In the genomic region with DNA sequence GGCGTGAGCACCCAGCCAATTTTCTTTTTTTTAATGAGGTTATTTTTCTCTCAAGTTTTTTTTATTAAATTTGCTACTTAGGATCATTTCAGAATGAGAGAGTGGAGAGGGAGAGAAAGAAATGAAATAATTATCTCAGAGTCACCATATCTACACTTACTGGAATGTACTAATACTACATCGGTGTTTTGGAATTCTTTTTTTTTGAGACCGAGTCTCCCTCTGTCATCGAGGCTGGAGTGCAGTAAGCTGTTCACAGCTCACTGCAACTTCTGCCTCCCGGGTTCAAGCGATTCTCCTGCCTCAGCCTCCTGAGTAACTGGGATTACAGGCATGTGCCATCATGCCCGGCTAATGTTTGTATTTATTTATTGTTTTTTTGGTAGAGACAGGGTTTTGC, we compare ENCODE assay signal across 38 cellular contexts.
"Had no signal": no experiment of that assay in that cellular context is flagged by ENCODE, and none has a peak within 500 bp of the region (broad histone marks: within the 10 kb centered on the region; RNA-seq: fewer than 3 reads in every experiment).

No MANE protein-coding gene starts in this region.

- H3K9me3 ChIP-seq: adrenal gland, ascending aorta, body of pancreas, breast epithelium had no signal

- H3K4me1 Mint-ChIP-seq: activated naive CD4-positive, alpha-beta T cell treated with anti-CD3 and anti-CD28 coated beads, Interleukin-2, amount 10 ng/mL, durations not matched to agents 7 days and 5 days; activated naive CD4-positive, alpha-beta T cell treated with anti-CD3 and anti-CD28 coated beads, Interleukin-2, amount 50 U/mL, for 24 hours; activated naive CD8-positive, alpha-beta T cell treated with anti-CD3 and anti-CD28 coated beads, Interleukin-2, amount 10 ng/mL, durations not matched to agents 7 days and 5 days; activated naive CD8-positive, alpha-beta T cell treated with anti-CD3 and anti-CD28 coated beads, Interleukin-2, amount 50 U/mL, for 24 hours; activated T-helper 17 cell treated with anti-CD3 and anti-CD28 coated beads, Interleukin-2, amount 50 U/mL, for 72 hours; central memory CD8-positive, alpha-beta T cell had no signal

- H3K9me3 Mint-ChIP-seq: activated naive CD4-positive, alpha-beta T cell treated with anti-CD3 and anti-CD28 coated beads, Interleukin-2, amount 50 U/mL, for 72 hours; activated naive CD8-positive, alpha-beta T cell treated with anti-CD3 and anti-CD28 coated beads, Interleukin-2, amount 10 ng/mL, durations not matched to agents 7 days and 5 days; activated T-cell treated with anti-CD3 and anti-CD28 coated beads, Interleukin-2, amount 50 U/mL, for 4 hours; activated T-cell treated with anti-CD3 and anti-CD28 coated beads, Interleukin-2, amount 50 U/mL, for 72 hours; activated T-helper 1 cell treated with anti-CD3 and anti-CD28 coated beads, Interleukin-12 subunit alpha, Interleukin-12 subunit beta, Interleukin-2, Interleukin-4 antibody, amounts not matched to agents 30 ng/mL and 10 ng/mL and 1 ng/mL, durations not matched to agents 14 hours and 24 hours and 36 hours; activated T-helper 17 cell treated with anti-CD3 and anti-CD28 coated beads, Interleukin-2, amount 50 U/mL, for 72 hours; activated T-helper 2 cell treated with anti-CD3 and anti-CD28 coated beads, Interferon-gamma antibody, Interleukin-2, Interleukin-4, amounts not matched to agents 10 μg/mL and 5 μg/mL and 100 μg/mL, durations not matched to agents 14 hours and 24 hours and 36 hours; central memory CD8-positive, alpha-beta T cell had no signal

- DNase-seq: activated effector memory CD4-positive, alpha-beta T cell treated with anti-CD3 and anti-CD28 coated beads, Interleukin-2, amount 50 U/mL, for 16 hours; activated effector memory CD4-positive, alpha-beta T cell treated with Interleukin-2 at 50 U/mL for 16 hours; activated gamma-delta T cell; activated gamma-delta T cell treated with Interleukin-2 at 50 U/mL for 16 hours; activated naive CD4-positive, alpha-beta T cell; activated naive CD4-positive, alpha-beta T cell treated with anti-CD3 and anti-CD28 coated beads for 36 hours; activated naive CD4-positive, alpha-beta T cell treated with anti-CD3 and anti-CD28 coated beads, Interleukin-2, amount 10 ng/mL, durations not matched to agents 7 days and 5 days; activated naive CD4-positive, alpha-beta T cell treated with anti-CD3 and anti-CD28 coated beads, Interleukin-2, amount 50 U/mL, for 16 hours; activated naive CD4-positive, alpha-beta T cell treated with Interleukin-2 at 50 U/mL for 16 hours; activated naive CD8-positive, alpha-beta T cell treated with anti-CD3 and anti-CD28 coated beads for 36 hours; activated naive CD8-positive, alpha-beta T cell treated with anti-CD3 and anti-CD28 coated beads, Interleukin-2, amount 10 ng/mL, durations not matched to agents 7 days and 5 days; activated naive CD8-positive, alpha-beta T cell treated with anti-CD3 and anti-CD28 coated beads, Interleukin-2, amount 50 U/mL, for 24 hours; activated T-cell treated with anti-CD3 and anti-CD28 coated beads, Interleukin-2, amount 50 U/mL, for 1 hour; activated T-cell treated with anti-CD3 and anti-CD28 coated beads, Interleukin-2, amount 50 U/mL, for 24 hours; activated T-cell treated with anti-CD3 and anti-CD28 coated beads, Interleukin-2, amount 50 U/mL, for 4 hours; activated T-cell treated with anti-CD3 and anti-CD28 coated beads, Interleukin-2, amount 50 U/mL, for 48 hours; activated T-cell treated with anti-CD3 and anti-CD28 coated beads, Interleukin-2, amount 50 U/mL, for 72 hours; adrenal gland; amniotic stem cell; amygdala; anterior cingulate cortex; aorta; body of pancreas; brain microvascular endothelial cell; caudate nucleus; central memory CD4-positive, alpha-beta T cell; cerebellar nuclear complex had no signal

- H3K27me3 ChIP-seq: adrenal gland, ascending aorta, body of pancreas, brain microvascular endothelial cell, breast epithelium, cardiac muscle cell had no signal

- H3K4me3 Mint-ChIP-seq: activated naive CD4-positive, alpha-beta T cell treated with anti-CD3 and anti-CD28 coated beads for 36 hours; activated naive CD4-positive, alpha-beta T cell treated with anti-CD3 and anti-CD28 coated beads, Interleukin-2, amount 10 ng/mL, durations not matched to agents 7 days and 5 days; activated naive CD4-positive, alpha-beta T cell treated with anti-CD3 and anti-CD28 coated beads, Interleukin-2, amount 50 U/mL, for 24 hours; activated naive CD8-positive, alpha-beta T cell; activated naive CD8-positive, alpha-beta T cell treated with anti-CD3 and anti-CD28 coated beads for 36 hours; activated naive CD8-positive, alpha-beta T cell treated with anti-CD3 and anti-CD28 coated beads, Interleukin-2, amount 10 ng/mL, durations not matched to agents 7 days and 5 days; activated naive CD8-positive, alpha-beta T cell treated with anti-CD3 and anti-CD28 coated beads, Interleukin-2, amount 50 U/mL, for 24 hours; activated T-cell treated with anti-CD3 and anti-CD28 coated beads, Interleukin-2, amount 50 U/mL, for 24 hours; activated T-cell treated with anti-CD3 and anti-CD28 coated beads, Interleukin-2, amount 50 U/mL, for 4 hours; activated T-cell treated with anti-CD3 and anti-CD28 coated beads, Interleukin-2, amount 50 U/mL, for 72 hours; activated T-helper 1 cell treated with anti-CD3 and anti-CD28 coated beads, Interleukin-12 subunit alpha, Interleukin-12 subunit beta, Interleukin-2, Interleukin-4 antibody, amounts not matched to agents 30 ng/mL and 10 ng/mL and 1 ng/mL, durations not matched to agents 14 hours and 24 hours and 36 hours; activated T-helper 17 cell treated with anti-CD3 and anti-CD28 coated beads, Interleukin-2, amount 50 U/mL, for 72 hours; brain; central memory CD8-positive, alpha-beta T cell had no signal

- H3K4me1 ChIP-seq: adrenal gland, body of pancreas, breast epithelium had no signal

- H3K4me3 ChIP-seq: adrenal gland, ascending aorta, body of pancreas, breast epithelium, cardiac muscle cell had no signal

- H3K36me3 Mint-ChIP-seq: activated naive CD4-positive, alpha-beta T cell treated with anti-CD3 and anti-CD28 coated beads, Interleukin-2, amount 10 ng/mL, durations not matched to agents 7 days and 5 days; activated naive CD8-positive, alpha-beta T cell had no signal

- H3K27ac ChIP-seq: adrenal gland, ascending aorta, body of pancreas, brain microvascular endothelial cell, breast epithelium, cardiac muscle cell had no signal

- H3K36me3 ChIP-seq: adrenal gland, ascending aorta, brain microvascular endothelial cell, breast epithelium, cardiac muscle cell had no signal

- H3K27ac Mint-ChIP-seq: activated naive CD4-positive, alpha-beta T cell treated with anti-CD3 and anti-CD28 coated beads for 36 hours; activated naive CD4-positive, alpha-beta T cell treated with anti-CD3 and anti-CD28 coated beads, Interleukin-2, amount 10 ng/mL, durations not matched to agents 7 days and 5 days; activated naive CD4-positive, alpha-beta T cell treated with anti-CD3 and anti-CD28 coated beads, Interleukin-2, amount 50 U/mL, for 24 hours; activated naive CD4-positive, alpha-beta T cell treated with anti-CD3 and anti-CD28 coated beads, Interleukin-2, amount 50 U/mL, for 72 hours; activated naive CD8-positive, alpha-beta T cell; activated naive CD8-positive, alpha-beta T cell treated with anti-CD3 and anti-CD28 coated beads for 36 hours; activated naive CD8-positive, alpha-beta T cell treated with anti-CD3 and anti-CD28 coated beads, Interleukin-2, amount 10 ng/mL, durations not matched to agents 7 days and 5 days; activated naive CD8-positive, alpha-beta T cell treated with anti-CD3 and anti-CD28 coated beads, Interleukin-2, amount 50 U/mL, for 24 hours; activated T-cell treated with anti-CD3 and anti-CD28 coated beads, Interleukin-2, amount 50 U/mL, for 24 hours; activated T-cell treated with anti-CD3 and anti-CD28 coated beads, Interleukin-2, amount 50 U/mL, for 72 hours; activated T-helper 1 cell treated with anti-CD3 and anti-CD28 coated beads, Interleukin-12 subunit alpha, Interleukin-12 subunit beta, Interleukin-2, Interleukin-4 antibody, amounts not matched to agents 30 ng/mL and 10 ng/mL and 1 ng/mL, durations not matched to agents 14 hours and 24 hours and 36 hours; activated T-helper 17 cell treated with anti-CD3 and anti-CD28 coated beads, Interleukin-2, amount 50 U/mL, for 72 hours; activated T-helper 2 cell treated with anti-CD3 and anti-CD28 coated beads, Interferon-gamma antibody, Interleukin-2, Interleukin-4, amounts not matched to agents 10 μg/mL and 5 μg/mL and 100 μg/mL, durations not matched to agents 14 hours and 24 hours and 36 hours; brain had no signal

- H3K27me3 Mint-ChIP-seq: activated naive CD4-positive, alpha-beta T cell treated with anti-CD3 and anti-CD28 coated beads, Interleukin-2, amount 50 U/mL, for 24 hours; activated naive CD8-positive, alpha-beta T cell; activated naive CD8-positive, alpha-beta T cell treated with anti-CD3 and anti-CD28 coated beads for 36 hours; activated naive CD8-positive, alpha-beta T cell treated with anti-CD3 and anti-CD28 coated beads, Interleukin-2, amount 10 ng/mL, durations not matched to agents 7 days and 5 days; activated naive CD8-positive, alpha-beta T cell treated with anti-CD3 and anti-CD28 coated beads, Interleukin-2, amount 50 U/mL, for 24 hours; activated T-cell treated with anti-CD3 and anti-CD28 coated beads, Interleukin-2, amount 50 U/mL, for 24 hours; activated T-helper 17 cell treated with anti-CD3 and anti-CD28 coated beads, Interleukin-2, amount 50 U/mL, for 72 hours; brain; central memory CD8-positive, alpha-beta T cell had no signal
